8 cellular contexts compared by ENCODE assay signal in the genomic region with DNA sequence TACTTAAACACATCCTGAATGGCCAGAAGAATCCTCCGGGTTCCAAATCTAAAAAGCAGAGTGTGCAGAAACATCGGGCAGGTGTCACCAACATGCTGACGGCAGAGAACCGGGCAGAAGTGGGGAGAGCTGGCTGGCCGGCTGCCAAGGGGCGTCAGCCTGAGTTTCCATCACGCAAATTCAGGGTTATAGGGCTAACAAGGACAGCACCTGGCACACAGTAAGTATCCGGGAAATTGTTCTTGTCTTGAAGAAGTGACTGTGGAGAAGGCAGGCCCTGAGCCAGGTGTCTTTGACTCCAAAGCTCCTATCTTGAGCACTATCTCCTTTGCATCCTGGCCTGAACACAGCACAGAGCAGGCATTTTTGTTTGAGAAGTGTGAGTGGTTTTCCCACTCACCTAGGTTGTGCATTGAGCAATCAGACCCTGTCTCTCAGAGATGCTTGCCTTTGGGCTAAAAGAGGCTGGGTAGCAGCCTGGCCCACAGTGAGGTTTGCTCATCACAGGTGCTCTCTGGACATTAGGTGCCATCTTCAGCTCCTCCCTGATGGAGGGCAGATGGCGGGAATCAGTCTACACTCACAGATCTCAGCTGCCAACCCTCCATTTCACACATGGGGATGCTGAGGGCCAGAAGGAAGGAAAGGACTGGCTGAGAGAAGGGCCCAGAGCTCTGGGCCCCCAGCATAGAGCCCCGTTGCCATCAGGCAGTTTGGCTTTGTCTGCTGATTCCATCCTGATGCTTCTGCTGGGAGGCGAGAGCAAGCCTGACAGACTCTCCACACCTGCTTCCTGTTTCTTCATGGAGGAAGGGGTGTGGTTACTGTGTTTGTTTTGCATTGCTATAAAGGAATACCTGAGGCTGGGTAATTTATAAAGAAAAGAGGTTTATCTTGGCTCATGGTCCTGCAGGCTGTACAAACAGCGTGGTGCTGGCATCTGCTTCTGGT. TPM values are rescaled to one million over a fixed set of nuclear protein-coding genes. Genes with fewer than 3 reads are reported as not detected.
A peak's percentile ranks its signal among the peaks of the same experiment; 100 is the strongest.
DNase-seq lines count a peak whose midpoint lies in the region; ATAC-seq and TF ChIP-seq lines count a peak whose summit lies in the region.

No MANE protein-coding gene starts in this region.

- no peaks in the 10 kb centered on the region for H3K36me3 ChIP-seq in thyroid gland

- DNase-seq in DMS79 (lab: John Stamatoyannopoulos, UW) (peak; percentile 84), NCI-H1105 (lab: John Stamatoyannopoulos, UW) (peak; percentile 84), T-helper 17 cell (no peak), foreskin keratinocyte (no peak), GM20000 (ENCODE audit: low spot score) (no peak), thyroid gland (no peak), NCI-H1694 (lab: John Stamatoyannopoulos, UW) (no peak)

- no peak for TF ChIP-seq CTCF in foreskin keratinocyte (conservative IDR thresholded peaks at IDR 0.05)
- TF ChIP-seq CTCF in GM20000 (IDR thresholded peaks at IDR 0.05; ENCODE audit: extremely low read depth, missing control alignments): no peak
- no peak for TF ChIP-seq CTCF in thyroid gland (IDR thresholded peaks at IDR 0.05)

- H3K4me1 Mint-ChIP-seq in T-helper 17 cell: peaks cover 20% of the 10 kb centered on the region

- no peak overlapping the region for H3K4me3 Mint-ChIP-seq in T-helper 17 cell

- no peak for TF ChIP-seq POLR2A in thyroid gland (IDR thresholded peaks at IDR 0.05)

- no peaks in the 10 kb centered on the region for H3K4me1 ChIP-seq in foreskin keratinocyte
- H3K4me1 ChIP-seq in thyroid gland: no peaks in the 10 kb centered on the region

- H3K27me3 Mint-ChIP-seq in T-helper 17 cell: no peaks in the 10 kb centered on the region

- peak overlapping the region; percentile 46 for H3K27ac Mint-ChIP-seq in T-helper 17 cell

- intact Hi-C loops in thyroid gland (cut with DNase I): no loop called here

- no peaks in the 10 kb centered on the region for H3K27me3 ChIP-seq in foreskin keratinocyte
- no peaks in the 10 kb centered on the region for H3K27me3 ChIP-seq in thyroid gland

- WGBS in thyroid gland, 2 donors: 59 to 60% methylated on average over 11 to 12 of the region's 12 CpGs

- H3K27ac ChIP-seq in foreskin keratinocyte (peak overlapping the region; percentile 57), thyroid gland (no peak overlapping the region)

- no peak overlapping the region for H3K4me3 ChIP-seq in thyroid gland (replicated peaks in 1 of 3)

- H3K36me3 Mint-ChIP-seq in T-helper 17 cell (ENCODE audit: low read depth): peaks cover 5% of the 10 kb centered on the region

- peak; percentile 31 for ATAC-seq in T-helper 17 cell
- ATAC-seq in foreskin keratinocyte: no peak
- ATAC-seq in HG02623 (IDR thresholded peaks at IDR 0.05; ENCODE audit: unreplicated experiment): no peak

- H3K9me3 ChIP-seq in T-helper 17 cell (ENCODE audit: control insufficient read depth, low read length, poor library complexity, severe bottlenecking): no peaks in the 10 kb centered on the region
- no peaks in the 10 kb centered on the region for H3K9me3 ChIP-seq in thyroid gland

RNA-seq across cellular contexts. Expression of a gene that starts 52.8 kb away (rescaled TPM):
- total RNA-seq in T-helper 17 cell (10 to 100 TPM; 18.2 to 32.6 TPM), foreskin keratinocyte (2.8 and 3.4 TPM in 2 replicates), thyroid gland (10 to 100 TPM in 2 of 4 donors, 1 to 10 TPM in 2; 7.4 to 13.0 (median 10.9) TPM)
- polyA plus RNA-seq in foreskin keratinocyte: 2.0 and 2.6 TPM in 2 replicates

Comparison
In these comparisons a context has a peak if more than half of its experiments do, and no peak if none do; other contexts are left out.
1. DNase-seq: peak in DMS79 (single experiment) and NCI-H1105 (single experiment); none in T-helper 17 cell (0 of 3), foreskin keratinocyte (0 of 2), GM20000 (single experiment), thyroid gland (0 of 2) and NCI-H1694 (single experiment).